Comparison of ENCODE assay signal across 10 cellular contexts in genomic region chr1:35573776-35574654, GRCh38. TPM values are rescaled to one million over a fixed set of nuclear protein-coding genes. Genes with fewer than 3 reads are reported as not detected.
DNase-seq lines count a peak whose midpoint lies in the region; ATAC-seq and TF ChIP-seq lines count a peak whose summit lies in the region.
"Had no signal": no experiment of that assay in that cellular context is flagged by ENCODE, and none has a peak within 500 bp of the region (broad histone marks: within the 10 kb centered on the region; RNA-seq: fewer than 3 reads in every experiment).

No MANE protein-coding gene starts in this region.

- no CpG with 5 or more reads among the region's 83 CpGs for WGBS in neuronal stem cell (ENCODE audit: extremely low coverage in 2 of 2, insufficient read length in 2 of 2, insufficient replicate concordance in 1 of 2), 2 donors

- H4K8ac ChIP-seq in neuronal stem cell (ENCODE audit: low read depth, low read length), result no peak overlapping the region

- no peak overlapping the region for H3K27ac ChIP-seq in neuronal stem cell (replicated peaks; ENCODE audit: low read length)
- H3K27ac ChIP-seq: ovary had no signal

- H2AK5ac ChIP-seq in neuronal stem cell (ENCODE audit: low read depth, low read length), result peak overlapping the region; percentile 21

- H2BK120ac ChIP-seq in neuronal stem cell (ENCODE audit: low read depth, low read length), result peak overlapping the region; percentile 8

- H3K79me1 ChIP-seq in neuronal stem cell (ENCODE audit: low read depth, low read length), result no peaks in the 10 kb centered on the region

- POLR2A ChIA-PET in AG04449 (lab: Yijun Ruan, JAX), result no interaction called here

- no peak overlapping the region for H3K14ac ChIP-seq in neuronal stem cell (ENCODE audit: low read length)

- peak overlapping the region; percentile 64 for H3K18ac ChIP-seq in neuronal stem cell (ENCODE audit: low read length)

- peak overlapping the region; percentile 73 for H3K4me2 ChIP-seq in neuronal stem cell (ENCODE audit: insufficient read depth, low read length, poor library complexity, severe bottlenecking)

- H3K4me1 ChIP-seq in NT2/D1 (ENCODE audit: insufficient read depth, insufficient read length) (peaks cover 17% of the 10 kb centered on the region), neuronal stem cell (ENCODE audit: control insufficient read depth in 2 of 2, insufficient read depth in 1 of 2, low read depth in 1 of 2, low read length in 2 of 2) (peaks cover 3 to 12% of the 10 kb centered on the region in 2 donors)

- CTCF ChIA-PET in AG04449 (lab: Yijun Ruan, JAX), result interaction anchor here (1.4 to 13.4 kb wide), 5 partner anchors 9 to 203 kb away, joined by 3 to 657 read pairs (median 16); partner anchors contain the start of gene C1orf216

- no peak overlapping the region for H2BK5ac ChIP-seq in neuronal stem cell (ENCODE audit: low read length)

- H3K9me3 ChIP-seq in NT2/D1 (ENCODE audit: insufficient read depth, low read length) (no peaks in the 10 kb centered on the region), neuronal stem cell (replicated peaks in 1 of 2; ENCODE audit: control insufficient read depth in 2 of 2, insufficient read depth in 1 of 2, low read depth in 1 of 2, low read length in 2 of 2) (peaks cover 0 to 1% of the 10 kb centered on the region in 2 donors)
- H3K9me3 ChIP-seq: ovary had no signal

- H4K91ac ChIP-seq in neuronal stem cell (ENCODE audit: low read depth, low read length, poor library complexity), result no peak overlapping the region

- DNase-seq in AG04449 (ENCODE audit: low read depth, low spot score) (no peak), NT2/D1 (ENCODE audit: low read depth, low spot score) (no peak), fibroblast of pulmonary artery (ENCODE audit: low read depth) (no peak), neuronal stem cell (ENCODE audit: low spot score) (no peak), pons (ENCODE audit: low spot score) (no peak)
- DNase-seq: activated T-cell treated with anti-CD3 and anti-CD28 coated beads, Interleukin-2, amount 50 U/mL, for 48 hours; ovary had no signal

- ATAC-seq in GM21367 (IDR thresholded peaks at IDR 0.05; ENCODE audit: unreplicated experiment) (no peak), HG03460 (IDR thresholded peaks at IDR 0.05; ENCODE audit: unreplicated experiment) (no peak), GM19395 (IDR thresholded peaks at IDR 0.05; ENCODE audit: unreplicated experiment) (no peak)

- no peak overlapping the region for H2BK15ac ChIP-seq in neuronal stem cell (ENCODE audit: low read length)

- no peaks in the 10 kb centered on the region for H3K36me3 ChIP-seq in NT2/D1 (ENCODE audit: insufficient read depth, insufficient read length, low read length)
- no peaks in the 10 kb centered on the region for H3K36me3 ChIP-seq in neuronal stem cell (replicated peaks in 1 of 2; ENCODE audit: control insufficient read depth in 2 of 2, insufficient read depth in 2 of 2, low read length in 2 of 2)
- H3K36me3 ChIP-seq: ovary had no signal

- peak overlapping the region; percentile 89 for H3K23ac ChIP-seq in neuronal stem cell (ENCODE audit: low read depth, low read length, poor library complexity)

- H3K27me3 ChIP-seq in NT2/D1 (ENCODE audit: insufficient read depth, insufficient read length) (peaks cover 77% of the 10 kb centered on the region), neuronal stem cell (ENCODE audit: control insufficient read depth in 3 of 3, insufficient read depth in 3 of 3, low read depth in 1 of 3, low read length in 3 of 3) (peaks cover 55 to 85% (median 74%) of the 10 kb centered on the region in 3 experiments)
- H3K27me3 ChIP-seq: ovary had no signal

- peak overlapping the region; percentile 90 for H2AFZ ChIP-seq in neuronal stem cell (ENCODE audit: low read length)

- H3K9ac ChIP-seq in NT2/D1 (ENCODE audit: insufficient read length, low read depth) (peak overlapping the region; percentile 74), neuronal stem cell (ENCODE audit: low read depth, low read length, poor library complexity) (peak overlapping the region; percentile 3)

- H3K4me3 ChIP-seq in AG04449 (ENCODE audit: low read depth, low read length) (peak overlapping the region; percentile 61), NT2/D1 (ENCODE audit: insufficient read length, low read depth) (peak overlapping the region; percentile 70), fibroblast of pulmonary artery (replicated peaks; ENCODE audit: low read depth, low read length) (peak overlapping the region; percentile 48), neuronal stem cell (ENCODE audit: low read length in 2 of 2) (peak overlapping the region in 1 of 2 donors; percentile 44)
- H3K4me3 ChIP-seq: ovary had no signal

- no peak overlapping the region for H2BK12ac ChIP-seq in neuronal stem cell (ENCODE audit: low read length)

- no peak overlapping the region for H3K4ac ChIP-seq in neuronal stem cell (ENCODE audit: low read length)

- TF ChIP-seq CTCF in AG04449 (IDR thresholded peaks at IDR 0.05; ENCODE audit: insufficient read depth, low read length, missing control alignments), result no peak
- no peak for TF ChIP-seq CTCF in fibroblast of pulmonary artery (IDR thresholded peaks at IDR 0.05; ENCODE audit: low read length, missing control alignments)

RNA-seq across cellular contexts. Expression of gene TFAP2E, which starts 0.9 kb away (rescaled TPM):
- polyA plus RNA-seq in neuronal stem cell (2013, experiment 1 of 2), result 0.25 TPM
- polyA plus RNA-seq in neuronal stem cell (2013, experiment 2 of 2), result 0.24 TPM

RNA-seq across cellular contexts. Expression of gene NCDN, which starts 16.4 kb away (rescaled TPM):
- polyA plus RNA-seq in neuronal stem cell (2013, experiment 1 of 2), result 9.2 TPM
- polyA plus RNA-seq in neuronal stem cell (2013, experiment 2 of 2), result 9.4 TPM

RNA-seq across cellular contexts. Expression of gene KIAA0319L, which starts 16.8 kb away (rescaled TPM):
- 28.2 TPM for polyA plus RNA-seq in neuronal stem cell (2013, experiment 1 of 2)
- polyA plus RNA-seq in neuronal stem cell (2013, experiment 2 of 2), result 29.4 TPM
